ENCODE assay signal across 1 cellular context in genomic region chr5:3177338-3177737, GRCh38.
TF ChIP-seq lines count a peak whose summit lies in the region.

No MANE protein-coding gene starts in this region.

TF ChIP-seq in H1, 55 proteins besides CTCF, POLR2A, EP300 and RAD21:
- no peak for TF ChIP-seq RFX5 (IDR thresholded peaks at IDR 0.05; ENCODE audit: borderline replicate concordance, low read depth, low read length)
- TF ChIP-seq BRCA1 (IDR thresholded peaks at IDR 0.05; ENCODE audit: low read depth, low read length) = no peak
- TF ChIP-seq ATF2 (IDR thresholded peaks at IDR 0.05; ENCODE audit: low read length) = no peak
- no peak for TF ChIP-seq SRF (IDR thresholded peaks at IDR 0.05; ENCODE audit: low read depth, low read length)
- TF ChIP-seq SP4 (IDR thresholded peaks at IDR 0.05; ENCODE audit: low read length) = no peak
- no peak for TF ChIP-seq SIX5 (IDR thresholded peaks at IDR 0.05; ENCODE audit: low read depth, low read length)
- no peak for TF ChIP-seq FOSL1 (IDR thresholded peaks at IDR 0.05; ENCODE audit: insufficient read depth, low read depth, low read length)
- TF ChIP-seq EZH2 (IDR thresholded peaks at IDR 0.05; ENCODE audit: low read depth, low read length, severe bottlenecking) = no peak
- TF ChIP-seq CBX5 (IDR thresholded peaks at IDR 0.05; ENCODE audit: low read depth, low read length) = no peak
- no peak for TF ChIP-seq CHD2 (IDR thresholded peaks at IDR 0.05; ENCODE audit: low read length)
- TF ChIP-seq RBBP5 (IDR thresholded peaks at IDR 0.05; ENCODE audit: borderline replicate concordance, low read depth, low read length) = no peak
- no peak for TF ChIP-seq NANOG (IDR thresholded peaks at IDR 0.05; ENCODE audit: insufficient read depth, low read depth, low read length, poor library complexity, severe bottlenecking)
- no peak for TF ChIP-seq ZNF274 (IDR thresholded peaks at IDR 0.05; ENCODE audit: borderline replicate concordance, extremely low read depth, low read length)
- no peak for TF ChIP-seq BCL11A (IDR thresholded peaks at IDR 0.05; ENCODE audit: low read depth in 2 of 2, low read length in 2 of 2)
